In the genomic region with DNA sequence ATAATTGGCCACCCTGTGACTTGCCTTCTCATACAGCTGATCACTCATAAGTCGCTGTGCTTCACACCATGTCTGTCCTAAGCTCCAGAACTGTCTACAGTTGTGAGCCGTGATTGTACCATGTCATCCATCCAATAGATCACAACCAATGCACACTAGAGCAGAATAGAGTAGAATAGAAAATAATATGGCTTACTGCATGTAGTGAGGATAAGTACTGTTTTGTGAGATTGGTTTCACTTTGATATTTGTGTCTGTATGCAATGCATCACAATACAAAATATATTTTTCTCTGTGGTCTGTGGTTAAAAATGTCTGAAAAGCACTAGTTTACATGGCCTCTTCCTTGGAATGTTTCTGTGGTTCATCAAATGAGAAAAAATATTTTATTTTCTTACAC, we compare ENCODE assay signal across 28 cellular contexts.
"Had no signal": no experiment of that assay in that cellular context is flagged by ENCODE, and none has a peak within 500 bp of the region (broad histone marks: within the 10 kb centered on the region; RNA-seq: fewer than 3 reads in every experiment).

No MANE protein-coding gene starts in this region.

- H3K36me3 ChIP-seq: colonic mucosa, esophagus squamous epithelium, WERI-Rb-1 had no signal

- H3K27ac Mint-ChIP-seq: activated B cell treated with CpG ODN at 0.5 μM for 24 hours; activated CD4-positive, alpha-beta memory T cell treated with anti-CD3 and anti-CD28 coated beads for 36 hours; activated CD8-positive, alpha-beta memory T cell treated with anti-CD3 and anti-CD28 coated beads, Interleukin-2, amount 10 ng/mL, durations not matched to agents 7 days and 5 days; activated CD8-positive, alpha-beta T cell treated with anti-CD3 and anti-CD28 coated beads, Interleukin-2, amount 10 ng/mL, durations not matched to agents 7 days and 5 days; activated naive CD4-positive, alpha-beta T cell treated with anti-CD3 and anti-CD28 coated beads for 36 hours; activated naive CD4-positive, alpha-beta T cell treated with anti-CD3 and anti-CD28 coated beads, Interleukin-2, amount 50 U/mL, for 72 hours; activated naive CD8-positive, alpha-beta T cell treated with anti-CD3 and anti-CD28 coated beads, Interleukin-2, amount 10 ng/mL, durations not matched to agents 7 days and 5 days; activated T-helper 1 cell treated with anti-CD3 and anti-CD28 coated beads, Interleukin-12 subunit alpha, Interleukin-12 subunit beta, Interleukin-2, Interleukin-4 antibody, amounts not matched to agents 30 ng/mL and 10 ng/mL and 1 ng/mL, durations not matched to agents 14 hours and 24 hours and 36 hours; activated T-helper 2 cell treated with anti-CD3 and anti-CD28 coated beads, Interferon-gamma antibody, Interleukin-2, Interleukin-4, amounts not matched to agents 10 μg/mL and 5 μg/mL and 100 μg/mL, durations not matched to agents 14 hours and 24 hours and 36 hours; T-helper 17 cell; T-helper 2 cell treated with Interferon-gamma antibody and Interleukin-4, amounts not matched to agents 5 μg/mL and 100 μg/mL, for 36 hours had no signal

- H3K27me3 Mint-ChIP-seq: activated B cell treated with CpG ODN at 0.5 μM for 24 hours; activated CD4-positive, alpha-beta memory T cell treated with anti-CD3 and anti-CD28 coated beads for 36 hours; activated CD8-positive, alpha-beta memory T cell treated with anti-CD3 and anti-CD28 coated beads, Interleukin-2, amount 10 ng/mL, durations not matched to agents 7 days and 5 days; activated naive CD8-positive, alpha-beta T cell treated with anti-CD3 and anti-CD28 coated beads, Interleukin-2, amount 10 ng/mL, durations not matched to agents 7 days and 5 days; T-helper 17 cell had no signal

- H3K4me1 ChIP-seq: body of pancreas, colonic mucosa, esophagus squamous epithelium had no signal

- H3K4me1 Mint-ChIP-seq: activated B cell treated with CpG ODN at 0.5 μM for 24 hours; activated CD8-positive, alpha-beta memory T cell treated with anti-CD3 and anti-CD28 coated beads, Interleukin-2, amount 10 ng/mL, durations not matched to agents 7 days and 5 days; activated naive CD8-positive, alpha-beta T cell treated with anti-CD3 and anti-CD28 coated beads, Interleukin-2, amount 10 ng/mL, durations not matched to agents 7 days and 5 days; T-helper 17 cell had no signal

- H3K27me3 ChIP-seq: body of pancreas, colonic mucosa, esophagus squamous epithelium had no signal

- H3K4me3 ChIP-seq: body of pancreas, colonic mucosa, esophagus squamous epithelium had no signal

- H3K4me3 Mint-ChIP-seq: activated B cell treated with CpG ODN at 0.5 μM for 24 hours; activated CD4-positive, alpha-beta memory T cell treated with anti-CD3 and anti-CD28 coated beads for 36 hours; activated CD8-positive, alpha-beta memory T cell treated with anti-CD3 and anti-CD28 coated beads, Interleukin-2, amount 10 ng/mL, durations not matched to agents 7 days and 5 days; activated CD8-positive, alpha-beta T cell treated with anti-CD3 and anti-CD28 coated beads, Interleukin-2, amount 10 ng/mL, durations not matched to agents 7 days and 5 days; activated naive CD4-positive, alpha-beta T cell treated with anti-CD3 and anti-CD28 coated beads for 36 hours; activated naive CD8-positive, alpha-beta T cell treated with anti-CD3 and anti-CD28 coated beads, Interleukin-2, amount 10 ng/mL, durations not matched to agents 7 days and 5 days; activated T-helper 1 cell treated with anti-CD3 and anti-CD28 coated beads, Interleukin-12 subunit alpha, Interleukin-12 subunit beta, Interleukin-2, Interleukin-4 antibody, amounts not matched to agents 30 ng/mL and 10 ng/mL and 1 ng/mL, durations not matched to agents 14 hours and 24 hours and 36 hours; T-helper 17 cell; T-helper 2 cell treated with Interferon-gamma antibody and Interleukin-4, amounts not matched to agents 5 μg/mL and 100 μg/mL, for 36 hours had no signal

- H3K9me3 ChIP-seq: body of pancreas, colonic mucosa had no signal

- DNase-seq: activated B cell treated with CpG ODN at 0.5 μM for 24 hours; activated CD4-positive, alpha-beta memory T cell treated with anti-CD3 and anti-CD28 coated beads for 36 hours; activated CD4-positive, alpha-beta T cell treated with anti-CD3 and anti-CD28 coated beads for 48 hours; activated CD8-positive, alpha-beta memory T cell treated with anti-CD3 and anti-CD28 coated beads, Interleukin-2, amount 10 ng/mL, durations not matched to agents 7 days and 5 days; activated CD8-positive, alpha-beta memory T cell treated with anti-CD3 and anti-CD28 coated beads, Interleukin-2, amount 50 U/mL, for 4 hours; activated CD8-positive, alpha-beta T cell treated with anti-CD3 and anti-CD28 coated beads, Interleukin-2, amount 10 ng/mL, durations not matched to agents 7 days and 5 days; activated effector memory CD4-positive, alpha-beta T cell treated with anti-CD3 and anti-CD28 coated beads, Interleukin-2, amount 50 U/mL, for 16 hours; activated naive CD4-positive, alpha-beta T cell treated with anti-CD3 and anti-CD28 coated beads for 36 hours; activated naive CD8-positive, alpha-beta T cell treated with anti-CD3 and anti-CD28 coated beads, Interleukin-2, amount 10 ng/mL, durations not matched to agents 7 days and 5 days; activated T-cell treated with anti-CD3 and anti-CD28 coated beads, Interleukin-2, amount 50 U/mL, for 1 hour; activated T-cell treated with anti-CD3 and anti-CD28 coated beads, Interleukin-2, amount 50 U/mL, for 48 hours; amniotic stem cell; aorta; body of pancreas; caudate nucleus; colonic mucosa; effector CD8-positive, alpha-beta T cell; esophagus squamous epithelium; head of caudate nucleus; T-helper 1 cell; T-helper 17 cell; T1000; WERI-Rb-1 had no signal

- H3K27ac ChIP-seq: body of pancreas, colonic mucosa, epithelial cell of prostate, esophagus squamous epithelium, WERI-Rb-1 had no signal

- H3K36me3 Mint-ChIP-seq: activated CD4-positive, alpha-beta memory T cell treated with anti-CD3 and anti-CD28 coated beads for 36 hours; activated CD8-positive, alpha-beta memory T cell treated with anti-CD3 and anti-CD28 coated beads, Interleukin-2, amount 10 ng/mL, durations not matched to agents 7 days and 5 days; activated naive CD8-positive, alpha-beta T cell treated with anti-CD3 and anti-CD28 coated beads, Interleukin-2, amount 10 ng/mL, durations not matched to agents 7 days and 5 days had no signal
